Comparison of ENCODE assay signal across 35 cellular contexts in genomic region chr16:24206926-24207325, GRCh38. TPM values are rescaled to one million over a fixed set of nuclear protein-coding genes. Genes with fewer than 3 reads are reported as not detected.
"Had no signal": no experiment of that assay in that cellular context is flagged by ENCODE, and none has a peak within 500 bp of the region (broad histone marks: within the 10 kb centered on the region; RNA-seq: fewer than 3 reads in every experiment).

No MANE protein-coding gene starts in this region.

- DNase-seq: activated CD4-positive, alpha-beta memory T cell treated with anti-CD3 and anti-CD28 coated beads, Interleukin-2, amount 10 ng/mL, durations not matched to agents 7 days and 5 days; activated CD4-positive, alpha-beta T cell treated with anti-CD3 and anti-CD28 coated beads for 1 hour; activated CD4-positive, alpha-beta T cell treated with anti-CD3 and anti-CD28 coated beads for 36 hours; activated CD4-positive, alpha-beta T cell treated with anti-CD3 and anti-CD28 coated beads for 48 hours; activated CD4-positive, alpha-beta T cell treated with anti-CD3 and anti-CD28 coated beads, Interleukin-2, amount 10 ng/mL, durations not matched to agents 7 days and 5 days; activated CD4-positive, alpha-beta T cell treated with anti-CD3 and anti-CD28 coated beads, Interleukin-2, amount 50 U/mL, for 48 hours; activated CD4-positive, CD25-positive, alpha-beta regulatory T cell; activated CD8-positive, alpha-beta memory T cell treated with anti-CD3 and anti-CD28 coated beads for 24 hours; activated CD8-positive, alpha-beta memory T cell treated with anti-CD3 and anti-CD28 coated beads, Interleukin-2, amount 10 ng/mL, durations not matched to agents 7 days and 5 days; activated CD8-positive, alpha-beta memory T cell treated with anti-CD3 and anti-CD28 coated beads, Interleukin-2, amount 50 U/mL, for 48 hours; activated CD8-positive, alpha-beta T cell treated with anti-CD3 and anti-CD28 coated beads, Interleukin-2, amount 10 ng/mL, durations not matched to agents 7 days and 5 days; activated effector memory CD4-positive, alpha-beta T cell treated with anti-CD3 and anti-CD28 coated beads, Interleukin-2, amount 50 U/mL, for 16 hours; activated gamma-delta T cell treated with Interleukin-2 at 50 U/mL for 16 hours; activated naive CD4-positive, alpha-beta T cell; activated naive CD4-positive, alpha-beta T cell treated with anti-CD3 and anti-CD28 coated beads for 36 hours; activated naive CD4-positive, alpha-beta T cell treated with anti-CD3 and anti-CD28 coated beads, Interleukin-2, amount 50 U/mL, for 16 hours; activated naive CD8-positive, alpha-beta T cell treated with anti-CD3 and anti-CD28 coated beads for 36 hours; activated T-cell treated with anti-CD3 and anti-CD28 coated beads, Interleukin-2, amount 50 U/mL, for 48 hours; adrenal gland; amniotic stem cell; aorta; body of pancreas; brain microvascular endothelial cell; central memory CD4-positive, alpha-beta T cell; T-helper 1 cell; T-helper 2 cell; T-helper 9 cell had no signal

- H3K36me3 ChIP-seq: adrenal gland, brain microvascular endothelial cell, breast epithelium had no signal

- H3K4me1 Mint-ChIP-seq: activated CD4-positive, alpha-beta T cell treated with anti-CD3 and anti-CD28 coated beads, Interleukin-2, amount 10 ng/mL, durations not matched to agents 7 days and 5 days; activated CD8-positive, alpha-beta memory T cell treated with anti-CD3 and anti-CD28 coated beads, Interleukin-2, amount 10 ng/mL, durations not matched to agents 7 days and 5 days; activated naive CD8-positive, alpha-beta T cell treated with anti-CD3 and anti-CD28 coated beads for 36 hours had no signal

- H3K4me3 ChIP-seq: adrenal gland, body of pancreas, breast epithelium had no signal

- H3K27ac Mint-ChIP-seq: activated CD4-positive, alpha-beta memory T cell treated with anti-CD3 and anti-CD28 coated beads, Interleukin-2, amount 10 ng/mL, durations not matched to agents 7 days and 5 days; activated CD4-positive, alpha-beta T cell treated with anti-CD3 and anti-CD28 coated beads for 36 hours; activated CD4-positive, alpha-beta T cell treated with anti-CD3 and anti-CD28 coated beads, Interleukin-2, amount 10 ng/mL, durations not matched to agents 7 days and 5 days; activated CD8-positive, alpha-beta memory T cell treated with anti-CD3 and anti-CD28 coated beads, Interleukin-2, amount 10 ng/mL, durations not matched to agents 7 days and 5 days; activated CD8-positive, alpha-beta T cell treated with anti-CD3 and anti-CD28 coated beads, Interleukin-2, amount 10 ng/mL, durations not matched to agents 7 days and 5 days; activated naive CD4-positive, alpha-beta T cell treated with anti-CD3 and anti-CD28 coated beads for 36 hours; activated naive CD8-positive, alpha-beta T cell treated with anti-CD3 and anti-CD28 coated beads for 36 hours; T-helper 1 cell treated with Interleukin-12 subunit alpha and Interleukin-12 subunit beta and Interleukin-4 antibody, amounts not matched to agents 30 μg/mL and 1 μg/mL, for 36 hours; T-helper 2 cell treated with Interferon-gamma antibody and Interleukin-4, amounts not matched to agents 5 μg/mL and 100 μg/mL, for 36 hours had no signal

- ATAC-seq: activated CD4-positive, alpha-beta T cell treated with anti-CD3 and anti-CD28 coated beads for 36 hours; activated CD4-positive, CD25-positive, alpha-beta regulatory T cell treated with anti-CD3 and anti-CD28 coated beads, Interleukin-2, amount 50 U/mL, for 24 hours; activated CD8-positive, alpha-beta memory T cell treated with anti-CD3 and anti-CD28 coated beads, Interleukin-2, amount 10 ng/mL, durations not matched to agents 7 days and 5 days; activated CD8-positive, alpha-beta T cell treated with anti-CD3 and anti-CD28 coated beads, Interleukin-2, amount 10 ng/mL, durations not matched to agents 7 days and 5 days; activated naive CD4-positive, alpha-beta T cell treated with anti-CD3 and anti-CD28 coated beads, Interleukin-2, amount 50 U/mL, for 72 hours; body of pancreas had no signal

- H3K27ac ChIP-seq: adrenal gland, body of pancreas, brain microvascular endothelial cell, breast epithelium, VCaP had no signal

- H3K4me1 ChIP-seq: adrenal gland, body of pancreas, breast epithelium had no signal

- H3K9me3 Mint-ChIP-seq: activated CD4-positive, alpha-beta memory T cell treated with anti-CD3 and anti-CD28 coated beads, Interleukin-2, amount 10 ng/mL, durations not matched to agents 7 days and 5 days; activated CD4-positive, alpha-beta T cell treated with anti-CD3 and anti-CD28 coated beads, Interleukin-2, amount 10 ng/mL, durations not matched to agents 7 days and 5 days; activated naive CD4-positive, alpha-beta T cell treated with anti-CD3 and anti-CD28 coated beads for 36 hours; activated naive CD4-positive, alpha-beta T cell treated with anti-CD3 and anti-CD28 coated beads, Interleukin-2, amount 50 U/mL, for 72 hours; activated naive CD8-positive, alpha-beta T cell treated with anti-CD3 and anti-CD28 coated beads for 36 hours; T-helper 1 cell treated with Interleukin-12 subunit alpha and Interleukin-12 subunit beta and Interleukin-4 antibody, amounts not matched to agents 30 μg/mL and 1 μg/mL, for 36 hours; T-helper 2 cell treated with Interferon-gamma antibody and Interleukin-4, amounts not matched to agents 5 μg/mL and 100 μg/mL, for 36 hours had no signal

- H3K9me3 ChIP-seq: adrenal gland, body of pancreas, breast epithelium had no signal

- H3K27me3 Mint-ChIP-seq: activated CD4-positive, alpha-beta memory T cell treated with anti-CD3 and anti-CD28 coated beads, Interleukin-2, amount 10 ng/mL, durations not matched to agents 7 days and 5 days; activated CD4-positive, alpha-beta T cell treated with anti-CD3 and anti-CD28 coated beads for 36 hours; activated CD4-positive, alpha-beta T cell treated with anti-CD3 and anti-CD28 coated beads, Interleukin-2, amount 10 ng/mL, durations not matched to agents 7 days and 5 days; activated CD8-positive, alpha-beta memory T cell treated with anti-CD3 and anti-CD28 coated beads, Interleukin-2, amount 10 ng/mL, durations not matched to agents 7 days and 5 days; activated naive CD8-positive, alpha-beta T cell treated with anti-CD3 and anti-CD28 coated beads for 36 hours had no signal

- H3K4me3 Mint-ChIP-seq: activated CD4-positive, alpha-beta memory T cell treated with anti-CD3 and anti-CD28 coated beads, Interleukin-2, amount 10 ng/mL, durations not matched to agents 7 days and 5 days; activated CD4-positive, alpha-beta T cell treated with anti-CD3 and anti-CD28 coated beads for 36 hours; activated CD4-positive, alpha-beta T cell treated with anti-CD3 and anti-CD28 coated beads, Interleukin-2, amount 10 ng/mL, durations not matched to agents 7 days and 5 days; activated CD8-positive, alpha-beta memory T cell treated with anti-CD3 and anti-CD28 coated beads, Interleukin-2, amount 10 ng/mL, durations not matched to agents 7 days and 5 days; activated CD8-positive, alpha-beta T cell treated with anti-CD3 and anti-CD28 coated beads, Interleukin-2, amount 10 ng/mL, durations not matched to agents 7 days and 5 days; activated naive CD4-positive, alpha-beta T cell treated with anti-CD3 and anti-CD28 coated beads for 36 hours; activated naive CD8-positive, alpha-beta T cell treated with anti-CD3 and anti-CD28 coated beads for 36 hours; T-helper 1 cell treated with Interleukin-12 subunit alpha and Interleukin-12 subunit beta and Interleukin-4 antibody, amounts not matched to agents 30 μg/mL and 1 μg/mL, for 36 hours; T-helper 2 cell treated with Interferon-gamma antibody and Interleukin-4, amounts not matched to agents 5 μg/mL and 100 μg/mL, for 36 hours had no signal

- H3K27me3 ChIP-seq: adrenal gland, body of pancreas, brain microvascular endothelial cell, breast epithelium had no signal

RNA-seq across cellular contexts. Expression of gene CACNG3, which starts 49.2 kb away (rescaled TPM):
- total RNA-seq: activated CD4-positive, alpha-beta memory T cell treated with anti-CD3 and anti-CD28 coated beads, Interleukin-2, amount 10 ng/mL, durations not matched to agents 7 days and 5 days; activated CD4-positive, alpha-beta T cell treated with anti-CD3 and anti-CD28 coated beads for 36 hours; activated CD4-positive, alpha-beta T cell treated with anti-CD3 and anti-CD28 coated beads, Interleukin-2, amount 10 ng/mL, durations not matched to agents 7 days and 5 days; activated CD8-positive, alpha-beta memory T cell treated with anti-CD3 and anti-CD28 coated beads, Interleukin-2, amount 10 ng/mL, durations not matched to agents 7 days and 5 days; activated CD8-positive, alpha-beta T cell treated with anti-CD3 and anti-CD28 coated beads, Interleukin-2, amount 10 ng/mL, durations not matched to agents 7 days and 5 days; activated naive CD4-positive, alpha-beta T cell treated with anti-CD3 and anti-CD28 coated beads for 36 hours; activated naive CD4-positive, alpha-beta T cell treated with anti-CD3 and anti-CD28 coated beads, Interleukin-2, amount 50 U/mL, for 72 hours; activated naive CD8-positive, alpha-beta T cell treated with anti-CD3 and anti-CD28 coated beads for 36 hours; aorta; astrocyte; body of pancreas; breast epithelium; cardiac septum had no signal
- polyA plus RNA-seq: aorta had no signal
